1 cellular context compared by ENCODE assay signal in genomic region chr14:22780941-22781605, GRCh38.
TF ChIP-seq lines count a peak whose summit lies in the region.

No MANE protein-coding gene starts in this region.

TF ChIP-seq in SK-N-SH treated with all-trans-retinoic acid at 6 μM for 48 hours, 23 proteins besides CTCF, POLR2A, EP300 and RAD21 (continued from another document):
- TF ChIP-seq CREB5 (CRISPR knock-in tag; IDR thresholded peaks at IDR 0.05; ENCODE audit: low read depth) (no peak), ZNF565 (CRISPR knock-in tag; conservative IDR thresholded peaks at IDR 0.05; ENCODE audit: low read depth) (no peak), ZFP30 (CRISPR knock-in tag; IDR thresholded peaks at IDR 0.05) (no peak), CSRNP3 (CRISPR knock-in tag; IDR thresholded peaks at IDR 0.05) (no peak), ZFP3 (CRISPR knock-in tag; IDR thresholded peaks at IDR 0.05) (no peak), ZNF8 (CRISPR knock-in tag; IDR thresholded peaks at IDR 0.05) (no peak)
